ENCODE assay signal across 8 cellular contexts in the genomic region with DNA sequence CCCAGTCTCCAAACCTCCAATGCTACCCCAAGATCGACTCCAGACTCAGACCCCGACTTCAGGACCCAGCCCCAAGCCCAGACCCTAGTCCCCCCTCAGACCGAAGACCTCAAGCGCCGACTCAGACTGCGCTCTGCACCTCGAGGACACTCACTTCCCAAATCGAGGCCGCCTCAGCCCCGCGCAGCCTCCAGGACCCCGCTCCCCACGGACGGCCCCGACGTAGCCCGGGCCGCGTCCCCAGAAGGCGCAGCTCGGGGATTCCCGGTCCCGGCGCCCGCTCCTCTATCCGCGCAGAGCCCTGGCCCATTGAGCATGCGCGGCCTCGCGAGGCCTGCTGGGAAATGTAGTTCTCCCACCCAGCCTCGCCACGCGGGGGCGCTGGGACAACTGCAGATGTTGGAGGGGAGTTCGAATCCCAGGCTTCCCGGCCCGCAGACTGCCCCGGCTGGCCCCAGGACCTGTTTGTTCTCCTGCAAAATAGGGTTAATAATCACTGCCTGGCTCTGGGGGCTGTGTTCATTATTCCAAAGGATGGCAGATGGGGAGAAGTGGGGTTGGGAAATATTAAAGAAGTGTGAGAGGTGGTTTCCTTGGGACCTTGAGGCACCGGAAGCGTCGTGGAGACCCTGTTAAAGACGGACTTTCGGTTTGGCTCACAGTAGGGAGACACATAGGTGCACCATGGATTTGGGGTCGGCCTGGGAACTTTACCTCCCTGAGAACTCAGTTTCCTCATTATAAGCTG. TPM values are rescaled to one million over a fixed set of nuclear protein-coding genes. Genes with fewer than 3 reads are reported as not detected.
DNase-seq lines count a peak whose midpoint lies in the region; ATAC-seq and TF ChIP-seq lines count a peak whose summit lies in the region.

A gene with protein sequence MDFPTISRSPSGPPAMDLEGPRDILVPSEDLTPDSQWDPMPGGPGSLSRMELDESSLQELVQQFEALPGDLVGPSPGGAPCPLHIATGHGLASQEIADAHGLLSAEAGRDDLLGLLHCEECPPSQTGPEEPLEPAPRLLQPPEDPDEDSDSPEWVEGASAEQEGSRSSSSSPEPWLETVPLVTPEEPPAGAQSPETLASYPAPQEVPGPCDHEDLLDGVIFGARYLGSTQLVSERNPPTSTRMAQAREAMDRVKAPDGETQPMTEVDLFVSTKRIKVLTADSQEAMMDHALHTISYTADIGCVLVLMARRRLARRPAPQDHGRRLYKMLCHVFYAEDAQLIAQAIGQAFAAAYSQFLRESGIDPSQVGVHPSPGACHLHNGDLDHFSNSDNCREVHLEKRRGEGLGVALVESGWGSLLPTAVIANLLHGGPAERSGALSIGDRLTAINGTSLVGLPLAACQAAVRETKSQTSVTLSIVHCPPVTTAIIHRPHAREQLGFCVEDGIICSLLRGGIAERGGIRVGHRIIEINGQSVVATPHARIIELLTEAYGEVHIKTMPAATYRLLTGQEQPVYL (minus strand): TSS at position 311 of the 748 bp plus-strand sequence. CDS start 1,428 bp downstream, outside the sequence.

- no peaks in the 10 kb centered on the region for H3K36me3 Mint-ChIP-seq in natural killer cell

- peak within 1 kb of the TSS; percentile 99 for H3K4me3 ChIP-seq in fibroblast of mammary gland (ENCODE audit: control insufficient read depth, low read depth, low read length)

- peak within 1 kb of the TSS; percentile 96 for H3K4me3 Mint-ChIP-seq in natural killer cell

- no peaks in the 10 kb centered on the region for H3K9me3 Mint-ChIP-seq in natural killer cell

- ATAC-seq in GM21717 (IDR thresholded peaks at IDR 0.05; ENCODE audit: unreplicated experiment), result peak; percentile 45
- ATAC-seq in natural killer cell, result peak; percentile 52 to 69 (median 59)

- intact Hi-C loops in natural killer cell (cut with micrococcal nuclease), result loop anchor here (1.0 to 2.0 kb wide), 3 partner anchors 51 to 727 kb away; no protein-coding TSS in a partner anchor

- peaks cover 27 to 31% of the 10 kb centered on the region in 2 donors for H3K4me1 Mint-ChIP-seq in natural killer cell

- TF ChIP-seq CTCF in fibroblast of mammary gland (conservative IDR thresholded peaks at IDR 0.05; ENCODE audit: control insufficient read depth, insufficient read depth, low read depth, low read length), result peak; percentile 47
- peak; percentile 66 for TF ChIP-seq CTCF in natural killer cell (IDR thresholded peaks at IDR 0.05)

- H3K27me3 Mint-ChIP-seq in natural killer cell (ENCODE audit: low read depth in 2 of 2), result no peaks in the 10 kb centered on the region

- peak within 1 kb of the TSS; percentile 99 to 100 for H3K27ac Mint-ChIP-seq in natural killer cell

- DNase-seq in D341Med (ENCODE audit: low spot score), result peak; percentile 97
- DNase-seq in LHCN-M2 (ENCODE audit: low read depth), result peak; percentile 84
- peak; percentile 94 for DNase-seq in RKO (ENCODE audit: low spot score)
- DNase-seq in activated T-helper 1 cell treated with anti-CD3 and anti-CD28 coated beads, Interleukin-2, amount 50 U/mL, for 16 hours (ENCODE audit: low read depth in 1 of 2, low spot score in 1 of 2), result peak; percentile 94 to 95
- DNase-seq in fibroblast of mammary gland (ENCODE audit: low read depth), result peak; percentile 84
- DNase-seq in natural killer cell, result peak; percentile 95
- DNase-seq in stimulated activated naive CD4-positive, alpha-beta T cell (lab: John Stamatoyannopoulos, UW), result peak; percentile 80 to 93 (median 92)

RNA-seq across cellular contexts. Expression of the gene that starts here (rescaled TPM):
- total RNA-seq in LHCN-M2 (2014; rRNA removed) (19.3 and 28.5 TPM in 2 replicates), natural killer cell (10 to 100 TPM; 39.9 to 53.6 (median 43.8) TPM)
- polyA plus RNA-seq in LHCN-M2 (2012), result 10.2 TPM

Comparison
In these comparisons a context has a peak if more than half of its experiments do, and no peak if none do; other contexts are left out.
1. Peak in every context shown above with its lines: DNase-seq, ATAC-seq and H3K4me3 ChIP-seq.